Comparison of ENCODE assay signal across 9 cellular contexts in genomic region chrX:96700625-96701024, GRCh38.
"Had no signal": no experiment of that assay in that cellular context is flagged by ENCODE, and none has a peak within 500 bp of the region (broad histone marks: within the 10 kb centered on the region; RNA-seq: fewer than 3 reads in every experiment).

No MANE protein-coding gene starts in this region.

- ATAC-seq: HCT116, K562 had no signal

- H3K4me3 Mint-ChIP-seq: HFFc6 had no signal

- DNase-seq: GM23248, GOT3, H7, HFFc6, IMR-90, KG1 had no signal

- FAIRE-seq: HTR-8/SVneo, K562 had no signal

- H3K27ac Mint-ChIP-seq: HFFc6 had no signal

- H3K9me3 Mint-ChIP-seq: HFFc6 had no signal
